In the genomic region with DNA sequence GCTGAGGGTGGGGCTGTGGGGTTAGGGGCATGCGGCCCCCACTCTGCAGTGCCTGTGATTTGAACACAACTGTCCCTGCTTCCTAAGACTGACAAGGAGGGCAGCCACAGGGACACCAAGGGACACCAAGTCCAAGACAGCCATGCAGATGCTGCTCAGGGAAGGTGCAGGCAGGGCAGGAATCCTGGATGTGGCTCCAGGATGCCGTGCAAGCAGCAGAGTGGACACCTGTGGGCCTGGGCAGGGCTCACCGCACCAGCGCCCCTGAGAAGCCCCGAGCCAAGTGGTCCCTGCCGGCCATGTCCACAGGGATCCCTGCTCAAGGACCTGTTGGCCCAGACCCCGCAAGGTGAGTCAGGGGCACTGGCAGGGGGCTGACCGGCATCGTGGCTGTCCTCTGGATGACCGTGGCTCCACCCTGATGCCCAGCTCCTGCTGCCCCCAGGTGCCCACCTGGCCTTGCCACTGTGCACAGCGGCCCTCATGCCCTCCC, we compare ENCODE assay signal across 19 cellular contexts. TPM values are rescaled to one million over a fixed set of nuclear protein-coding genes. Genes with fewer than 3 reads are reported as not detected.
DNase-seq lines count a peak whose midpoint lies in the region; ATAC-seq and TF ChIP-seq lines count a peak whose summit lies in the region.
"Had no signal": no experiment of that assay in that cellular context is flagged by ENCODE, and none has a peak within 500 bp of the region (broad histone marks: within the 10 kb centered on the region; RNA-seq: fewer than 3 reads in every experiment).

No MANE protein-coding gene starts in this region.

- 83 to 85% methylated on average over 9 to 11 of the region's 11 CpGs for WGBS in endodermal cell (ENCODE audit: insufficient coverage in 1 of 2, insufficient read length in 1 of 2), 2 experiments

- H3K9ac ChIP-seq in PC-3 (ENCODE audit: low read length) = no peak overlapping the region
- H3K9ac ChIP-seq in endodermal cell (ENCODE audit: extremely low read depth, low read length, poor library complexity, severe bottlenecking) = no peak overlapping the region

- intact Hi-C loops in PC-3 (cut with micrococcal nuclease) = no loop called here

- H3K4me3 ChIP-seq in PC-3 (ENCODE audit: low read length) (no peak overlapping the region), endodermal cell (ENCODE audit: low read length) (no peak overlapping the region)

- no peak overlapping the region for H2AFZ ChIP-seq in PC-3 (ENCODE audit: low read length)

- H3F3A ChIP-seq in PC-3 (ENCODE audit: low read length, unreplicated experiment) = no peaks in the 10 kb centered on the region

- no peak overlapping the region for H3K27ac ChIP-seq in PC-3 (ENCODE audit: low read length)
- no peak overlapping the region for H3K27ac ChIP-seq in endodermal cell (ENCODE audit: low read depth, low read length)
- H3K27ac ChIP-seq: transverse colon had no signal

- no peaks in the 10 kb centered on the region for H3K36me3 Mint-ChIP-seq in endodermal cell (ENCODE audit: low read depth)
- H3K36me3 Mint-ChIP-seq: activated naive CD8-positive, alpha-beta T cell treated with anti-CD3 and anti-CD28 coated beads, Interleukin-2, amount 10 ng/mL, durations not matched to agents 7 days and 5 days; CD8-positive, alpha-beta memory T cell had no signal

- CTCF ChIA-PET in PC-3 (lab: Charles Lee) = no interaction called here

- H3K4me2 ChIP-seq in PC-3 (ENCODE audit: low read length) = no peak overlapping the region

- no peaks in the 10 kb centered on the region for H3K9me3 ChIP-seq in PC-3 (ENCODE audit: low read length)
- no peaks in the 10 kb centered on the region for H3K9me3 ChIP-seq in endodermal cell (ENCODE audit: control insufficient read depth, low read length)
- H3K9me3 ChIP-seq: transverse colon had no signal

- H3K4me1 ChIP-seq in PC-3 (ENCODE audit: insufficient read depth, low read length) = peaks cover 8% of the 10 kb centered on the region; the same call in 1 of the 2 replicates
- H3K4me1 ChIP-seq in endodermal cell (ENCODE audit: control insufficient read depth, insufficient read depth, low read length) = no peaks in the 10 kb centered on the region

- H3K79me2 ChIP-seq in PC-3 (ENCODE audit: low read length) = 0 out of 2 replicates have a peak, but pooled peaks cover 3% of the 10 kb centered on the region

- TF ChIP-seq CTCF in PC-3 (conservative IDR thresholded peaks at IDR 0.05; ENCODE audit: low read depth, low read length) (no peak), endodermal cell (conservative IDR thresholded peaks at IDR 0.05) (no peak)

- DNase-seq in stimulated activated naive CD8-positive, alpha-beta T cell treated with anti-CD3 and anti-CD28 coated beads, Interleukin-15, amount 100 ng/mL, for 72 hours = no peak
- DNase-seq in stimulated activated naive CD8-positive, alpha-beta T cell treated with anti-CD3 and anti-CD28 coated beads, Interleukin-15, Interleukin-2, amounts not matched to agents 100 U/mL and 50 U/mL, for 24 hours = no peak
- no peak for DNase-seq in PC-3
- no peak for DNase-seq in endodermal cell
- no peak for DNase-seq in activated CD4-positive, CD25-positive, alpha-beta regulatory T cell (lab: John Stamatoyannopoulos, UW)
- no peak for DNase-seq in HT-29 (ENCODE audit: low spot score)
- DNase-seq in SHP77 treated with DMSO at 0.1 percent for 48 hours (lab: John Stamatoyannopoulos, UW) = no peak
- DNase-seq: ACHN, cortex of kidney, HCEC 1CT, NCI-H1694, occipital lobe had no signal

- no TSS peak for BruUV-seq in PC-3 (replicated peaks; lab: Mats Ljungman, UMichigan)

- H3K27me3 Mint-ChIP-seq in stimulated activated naive CD8-positive, alpha-beta T cell treated with anti-CD3 and anti-CD28 coated beads, Interleukin-15, amount 100 ng/mL, for 72 hours = no peaks in the 10 kb centered on the region
- H3K27me3 Mint-ChIP-seq in endodermal cell (ENCODE audit: insufficient read depth) = peaks cover 2% of the 10 kb centered on the region
- H3K27me3 Mint-ChIP-seq: activated CD4-positive, alpha-beta T cell treated with anti-CD3 and anti-CD28 coated beads, Interleukin-2, amount 10 ng/mL, durations not matched to agents 24 days and 14 days; activated naive CD8-positive, alpha-beta T cell treated with anti-CD3 and anti-CD28 coated beads, Interleukin-2, amount 10 ng/mL, durations not matched to agents 7 days and 5 days; activated T-cell treated with anti-CD3 and anti-CD28 coated beads, Interleukin-2, amount 50 U/mL, for 24 hours; B cell had no signal

- H3K27me3 ChIP-seq in PC-3 (ENCODE audit: low read length) (no peaks in the 10 kb centered on the region), endodermal cell (ENCODE audit: control insufficient read depth, insufficient read depth, low read length, poor library complexity, severe bottlenecking) (no peaks in the 10 kb centered on the region)
- H3K27me3 ChIP-seq: transverse colon had no signal

- POLR2A ChIA-PET in PC-3 (lab: Charles Lee; ENCODE audit: unreplicated experiment) = no interaction called here

- H3K4me3 Mint-ChIP-seq in stimulated activated naive CD8-positive, alpha-beta T cell treated with anti-CD3 and anti-CD28 coated beads, Interleukin-15, amount 100 ng/mL, for 72 hours = no peak overlapping the region
- peak overlapping the region; percentile 54 for H3K4me3 Mint-ChIP-seq in endodermal cell
- H3K4me3 Mint-ChIP-seq: activated T-cell treated with anti-CD3 and anti-CD28 coated beads, Interleukin-2, amount 50 U/mL, for 24 hours had no signal

- no peaks in the 10 kb centered on the region for H4K20me1 ChIP-seq in PC-3 (ENCODE audit: low read length)

- no peaks in the 10 kb centered on the region for H3K9me3 Mint-ChIP-seq in stimulated activated naive CD8-positive, alpha-beta T cell treated with anti-CD3 and anti-CD28 coated beads, Interleukin-15, amount 100 ng/mL, for 72 hours
- H3K9me3 Mint-ChIP-seq in endodermal cell = no peaks in the 10 kb centered on the region
- H3K9me3 Mint-ChIP-seq: activated CD4-positive, alpha-beta T cell treated with anti-CD3 and anti-CD28 coated beads, Interleukin-2, amount 10 ng/mL, durations not matched to agents 24 days and 14 days; activated naive CD8-positive, alpha-beta T cell treated with anti-CD3 and anti-CD28 coated beads, Interleukin-2, amount 10 ng/mL, durations not matched to agents 7 days and 5 days; activated T-cell treated with anti-CD3 and anti-CD28 coated beads, Interleukin-2, amount 50 U/mL, for 24 hours; CD8-positive, alpha-beta memory T cell had no signal

- H3K4me1 Mint-ChIP-seq in stimulated activated naive CD8-positive, alpha-beta T cell treated with anti-CD3 and anti-CD28 coated beads, Interleukin-15, amount 100 ng/mL, for 72 hours = no peaks in the 10 kb centered on the region
- H3K4me1 Mint-ChIP-seq in endodermal cell = no peaks in the 10 kb centered on the region
- H3K4me1 Mint-ChIP-seq: activated CD4-positive, alpha-beta T cell treated with anti-CD3 and anti-CD28 coated beads, Interleukin-2, amount 10 ng/mL, durations not matched to agents 24 days and 14 days; activated naive CD8-positive, alpha-beta T cell treated with anti-CD3 and anti-CD28 coated beads, Interleukin-2, amount 10 ng/mL, durations not matched to agents 7 days and 5 days; CD8-positive, alpha-beta memory T cell had no signal

- H3K27ac Mint-ChIP-seq in stimulated activated naive CD8-positive, alpha-beta T cell treated with anti-CD3 and anti-CD28 coated beads, Interleukin-15, amount 100 ng/mL, for 72 hours = no peak overlapping the region
- H3K27ac Mint-ChIP-seq in endodermal cell = no peak overlapping the region
- H3K27ac Mint-ChIP-seq: activated CD4-positive, alpha-beta T cell treated with anti-CD3 and anti-CD28 coated beads, Interleukin-2, amount 10 ng/mL, durations not matched to agents 24 days and 14 days; activated naive CD8-positive, alpha-beta T cell treated with anti-CD3 and anti-CD28 coated beads, Interleukin-2, amount 10 ng/mL, durations not matched to agents 7 days and 5 days; activated T-cell treated with anti-CD3 and anti-CD28 coated beads, Interleukin-2, amount 50 U/mL, for 24 hours; B cell had no signal

- H3K36me3 ChIP-seq in PC-3 (ENCODE audit: low read depth, low read length) (no peaks in the 10 kb centered on the region), endodermal cell (ENCODE audit: control insufficient read depth, insufficient read depth, low read length) (no peaks in the 10 kb centered on the region)
- H3K36me3 ChIP-seq: transverse colon had no signal

- H3K9me2 ChIP-seq in PC-3 (replicated peaks; ENCODE audit: low read length) = no peaks in the 10 kb centered on the region

- ATAC-seq in stimulated activated naive CD8-positive, alpha-beta T cell treated with anti-CD3 and anti-CD28 coated beads, Interleukin-15, amount 100 ng/mL, for 72 hours = peak; percentile 6
- no peak for ATAC-seq in stimulated activated naive CD8-positive, alpha-beta T cell treated with anti-CD3 and anti-CD28 coated beads, Interleukin-15, Interleukin-2, amounts not matched to agents 100 U/mL and 50 U/mL, for 24 hours
- ATAC-seq in PC-3 = peak; percentile 60
- no peak for ATAC-seq in HG03025 (IDR thresholded peaks at IDR 0.05; ENCODE audit: low FRiP score, unreplicated experiment)

RNA-seq across cellular contexts. Expression of a gene that starts 58.5 kb away (rescaled TPM):
- total RNA-seq in PC-3 (2014; rRNA removed) (28.3 and 34.7 TPM in 2 replicates), endodermal cell (1 to 10 TPM; 8.4 to 9.9 TPM)
- polyA plus RNA-seq in endodermal cell (2013, experiment 1 of 2) = 20.9 TPM
- polyA plus RNA-seq in endodermal cell (2013, experiment 2 of 2) = 18.8 TPM
- 19.4 and 20.8 TPM in 2 replicates for total RNA-seq in HT-29 (2014; rRNA removed; shearing (Covaris generic))

Comparison
In these comparisons a context has a peak if more than half of its experiments do, and no peak if none do; other contexts are left out.
1. ATAC-seq: peak in stimulated activated naive CD8-positive, alpha-beta T cell treated with anti-CD3 and anti-CD28 coated beads, Interleukin-15, amount 100 ng/mL, for 72 hours (single experiment) and PC-3 (single experiment); none in stimulated activated naive CD8-positive, alpha-beta T cell treated with anti-CD3 and anti-CD28 coated beads, Interleukin-15, Interleukin-2, amounts not matched to agents 100 U/mL and 50 U/mL, for 24 hours (single experiment) and HG03025 (single experiment).